Comparison of ENCODE assay signal across 16 cellular contexts in the genomic region with DNA sequence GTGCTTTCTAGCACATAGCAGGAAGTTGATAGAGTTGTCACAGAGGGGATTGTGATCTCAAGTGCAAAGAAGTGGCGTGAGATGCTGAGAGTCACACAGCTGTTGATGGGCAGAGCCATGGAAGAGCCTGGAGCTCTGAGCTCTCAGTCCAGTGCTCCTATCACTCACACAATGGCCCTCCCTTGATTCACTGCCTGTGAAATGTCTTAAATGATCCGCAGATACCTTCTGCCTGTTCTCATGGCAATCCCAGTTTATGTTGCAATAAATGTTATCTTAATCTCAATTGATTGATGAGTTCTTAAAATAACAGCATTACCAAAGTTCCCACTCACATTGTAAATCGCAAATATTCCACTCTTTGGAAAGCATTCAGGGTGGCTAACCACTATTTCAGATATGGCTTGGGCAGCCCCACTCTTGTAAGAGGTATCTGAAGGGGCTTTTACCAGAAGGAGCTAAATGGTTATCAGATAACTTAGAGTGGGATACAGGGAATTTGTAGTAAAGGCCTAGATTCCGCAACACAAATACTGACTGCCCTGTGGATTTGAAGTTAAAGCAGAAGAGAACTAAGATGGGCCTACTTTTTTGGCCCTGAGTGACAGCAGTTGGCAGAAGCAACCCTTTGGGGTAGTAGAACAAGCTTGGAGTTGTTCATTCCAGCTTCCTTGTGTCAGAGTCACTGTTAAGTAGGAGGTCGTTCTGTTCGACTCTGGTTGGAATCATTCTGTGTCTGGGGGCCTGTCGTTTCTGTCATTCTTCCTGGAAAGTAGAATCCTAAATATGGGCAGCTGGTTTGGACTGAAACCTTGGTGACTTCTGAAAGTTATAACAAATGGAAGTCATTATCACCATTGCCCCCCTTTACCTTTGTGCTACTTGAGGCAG.
DNase-seq lines count a peak whose midpoint lies in the region; ATAC-seq and TF ChIP-seq lines count a peak whose summit lies in the region.
"Had no signal": no experiment of that assay in that cellular context is flagged by ENCODE, and none has a peak within 500 bp of the region (broad histone marks: within the 10 kb centered on the region; RNA-seq: fewer than 3 reads in every experiment).

No MANE protein-coding gene starts in this region.

- H3K27ac Mint-ChIP-seq in neural progenitor cell (peak overlapping the region; percentile 87), HFFc6 (no peak overlapping the region)

- H3F3A ChIP-seq in neural progenitor cell (ENCODE audit: low read depth) = peaks cover 17% of the 10 kb centered on the region

- H3K27me3 ChIP-seq in hepatocyte (no peaks in the 10 kb centered on the region), neural progenitor cell (no peaks in the 10 kb centered on the region)

- peaks cover 50% of the 10 kb centered on the region for H3K4me1 Mint-ChIP-seq in neural progenitor cell
- peaks cover 20% of the 10 kb centered on the region for H3K4me1 Mint-ChIP-seq in HFFc6 (ENCODE audit: low read depth)

- H3K27ac ChIP-seq in hepatocyte (peak overlapping the region; percentile 67), neural progenitor cell (no peak overlapping the region)
- H3K27ac ChIP-seq: C4-2B, HL-60, PC-9 had no signal

- H3K4me1 ChIP-seq in hepatocyte (ENCODE audit: insufficient read depth) (peaks cover 19% of the 10 kb centered on the region), neural progenitor cell (peaks cover 25% of the 10 kb centered on the region)

- H3K36me3 Mint-ChIP-seq in neural progenitor cell (no peaks in the 10 kb centered on the region), HFFc6 (ENCODE audit: low read depth) (no peaks in the 10 kb centered on the region)

- WGBS in hepatocyte (ENCODE audit: low lambda C conversion rate, missing lambda C conversion rate) = 57% methylated on average over 7 of the region's 7 CpGs

- H3K9me3 ChIP-seq in hepatocyte (ENCODE audit: low read depth) = no peaks in the 10 kb centered on the region
- H3K9me3 ChIP-seq in neural progenitor cell (ENCODE audit: low read depth) = no peaks in the 10 kb centered on the region
- H3K9me3 ChIP-seq: Caco-2 had no signal

- no peaks in the 10 kb centered on the region for H3K9me3 Mint-ChIP-seq in neural progenitor cell
- no peaks in the 10 kb centered on the region for H3K9me3 Mint-ChIP-seq in HFFc6

- DNase-seq in DMS53 (lab: John Stamatoyannopoulos, UW) (peak; percentile 66), DMS53 treated with DMSO at 0.1 percent for 48 hours (lab: John Stamatoyannopoulos, UW; ENCODE audit: unreplicated experiment) (no peak), hepatocyte (ENCODE audit: low spot score) (no peak), neural progenitor cell (ENCODE audit: low spot score) (no peak), kidney glomerular epithelial cell (lab: John Stamatoyannopoulos, UW) (no peak), HFFc6 (no peak), NOMO-1 treated with dmso at 0.1 percent for 144 hours (lab: John Stamatoyannopoulos, UW; ENCODE audit: unreplicated experiment) (no peak)
- DNase-seq: 8988T, Caco-2, KBM-7, NCI-H1048, PC-9 had no signal

- H3K4me3 Mint-ChIP-seq in neural progenitor cell (no peak overlapping the region), HFFc6 (no peak overlapping the region)

- H4K20me1 ChIP-seq in hepatocyte (ENCODE audit: insufficient read depth, poor library complexity, severe bottlenecking) (no peaks in the 10 kb centered on the region), neural progenitor cell (ENCODE audit: low read depth) (no peaks in the 10 kb centered on the region)

- no peak overlapping the region for H3K4me3 ChIP-seq in hepatocyte
- no peak overlapping the region for H3K4me3 ChIP-seq in neural progenitor cell
- H3K4me3 ChIP-seq: PC-9 had no signal

- H3K4me2 ChIP-seq in hepatocyte = no peak overlapping the region
- H3K4me2 ChIP-seq in neural progenitor cell = peak overlapping the region; percentile 28
- H3K4me2 ChIP-seq: PC-9 had no signal

- no peak overlapping the region for H3K9ac ChIP-seq in neural progenitor cell

- H3K79me2 ChIP-seq in hepatocyte (no peaks in the 10 kb centered on the region), neural progenitor cell (ENCODE audit: low read depth) (no peaks in the 10 kb centered on the region)

- no peaks in the 10 kb centered on the region for H3K36me3 ChIP-seq in hepatocyte (replicated peaks; ENCODE audit: insufficient read depth, low read depth)
- H3K36me3 ChIP-seq in neural progenitor cell = no peaks in the 10 kb centered on the region

- TF ChIP-seq CTCF in hepatocyte (IDR thresholded peaks at IDR 0.05; ENCODE audit: poor library complexity) (no peak), neural progenitor cell (IDR thresholded peaks at IDR 0.05) (no peak), HFFc6 (IDR thresholded peaks at IDR 0.05) (no peak)

- no peak for ATAC-seq in HG03565 (IDR thresholded peaks at IDR 0.05; ENCODE audit: unreplicated experiment)
- ATAC-seq: HCT116 had no signal

- no peaks in the 10 kb centered on the region for H3K9me2 ChIP-seq in hepatocyte (replicated peaks; ENCODE audit: insufficient read depth)

- H3K27me3 Mint-ChIP-seq in neural progenitor cell (ENCODE audit: insufficient read depth, low read depth) (no peaks in the 10 kb centered on the region), HFFc6 (ENCODE audit: insufficient read depth) (no peaks in the 10 kb centered on the region; the same call in 1 of the 2 replicates)

- H2AFZ ChIP-seq in hepatocyte (no peak overlapping the region), neural progenitor cell (replicated peaks) (no peak overlapping the region)
- H2AFZ ChIP-seq: PC-9 had no signal
